ENCODE assay signal across 7 cellular contexts in genomic region chrX:150575415-150575814, GRCh38. TPM values are rescaled to one million over a fixed set of nuclear protein-coding genes. Genes with fewer than 3 reads are reported as not detected.
DNase-seq lines count a peak whose midpoint lies in the region; ATAC-seq lines count a peak whose summit lies in the region.

No MANE protein-coding gene starts in this region.

- H3K9me3 Mint-ChIP-seq in IgD-negative memory B cell: no peaks in the 10 kb centered on the region
- H3K9me3 Mint-ChIP-seq in activated CD8-positive, alpha-beta T cell treated with anti-CD3 and anti-CD28 coated beads, Interleukin-2, amount 10 ng/mL, durations not matched to agents 7 days and 5 days (ENCODE audit: insufficient read depth): no peaks in the 10 kb centered on the region
- no peaks in the 10 kb centered on the region for H3K9me3 Mint-ChIP-seq in stimulated activated naive CD8-positive, alpha-beta T cell treated with anti-CD3 and anti-CD28 coated beads, Interleukin-15, Interleukin-2, amounts not matched to agents 100 ng/mL and 50 ng/mL, for 24 hours

- H3K27ac Mint-ChIP-seq in IgD-negative memory B cell: peak overlapping the region; percentile 63 to 82 (median 80)
- H3K27ac Mint-ChIP-seq in activated CD8-positive, alpha-beta T cell treated with anti-CD3 and anti-CD28 coated beads, Interleukin-2, amount 10 ng/mL, durations not matched to agents 7 days and 5 days: peak overlapping the region; percentile 88
- peak overlapping the region; percentile 94 for H3K27ac Mint-ChIP-seq in stimulated activated naive CD8-positive, alpha-beta T cell treated with anti-CD3 and anti-CD28 coated beads, Interleukin-15, Interleukin-2, amounts not matched to agents 100 ng/mL and 50 ng/mL, for 24 hours

- peaks cover 44 to 61% (median 58%) of the 10 kb centered on the region in 3 donors for H3K4me1 Mint-ChIP-seq in IgD-negative memory B cell
- H3K4me1 Mint-ChIP-seq in activated CD8-positive, alpha-beta T cell treated with anti-CD3 and anti-CD28 coated beads, Interleukin-2, amount 10 ng/mL, durations not matched to agents 7 days and 5 days (ENCODE audit: low read depth): peaks cover 85% of the 10 kb centered on the region
- peaks cover 85% of the 10 kb centered on the region for H3K4me1 Mint-ChIP-seq in stimulated activated naive CD8-positive, alpha-beta T cell treated with anti-CD3 and anti-CD28 coated beads, Interleukin-15, Interleukin-2, amounts not matched to agents 100 ng/mL and 50 ng/mL, for 24 hours (ENCODE audit: low read depth)

- peak; percentile 35 for DNase-seq in activated CD8-positive, alpha-beta T cell treated with anti-CD3 and anti-CD28 coated beads, Interleukin-2, amount 10 ng/mL, durations not matched to agents 7 days and 5 days
- peak; percentile 13 for DNase-seq in fibroblast of the conjunctiva (ENCODE audit: low read depth)
- no peak for DNase-seq in NCI-H82 treated with DMSO at 0.1 percent for 48 hours (lab: John Stamatoyannopoulos, UW; ENCODE audit: unreplicated experiment)
- no peak for DNase-seq in D341Med (ENCODE audit: low spot score)

- CTCF ChIA-PET in activated CD8-positive, alpha-beta T cell treated with anti-CD3 and anti-CD28 coated beads, Interleukin-2, amount 10 ng/mL, durations not matched to agents 7 days and 5 days (lab: Charles Lee): interaction anchor here (1.3 to 1.7 kb wide), 3 partner anchors 12 to 210 kb away, joined by 3 to 6 read pairs (median 5); no protein-coding TSS in a partner anchor

- H3K36me3 Mint-ChIP-seq in IgD-negative memory B cell: no peaks in the 10 kb centered on the region
- peaks cover 27% of the 10 kb centered on the region for H3K36me3 Mint-ChIP-seq in activated CD8-positive, alpha-beta T cell treated with anti-CD3 and anti-CD28 coated beads, Interleukin-2, amount 10 ng/mL, durations not matched to agents 7 days and 5 days (ENCODE audit: low read depth)
- H3K36me3 Mint-ChIP-seq in stimulated activated naive CD8-positive, alpha-beta T cell treated with anti-CD3 and anti-CD28 coated beads, Interleukin-15, Interleukin-2, amounts not matched to agents 100 ng/mL and 50 ng/mL, for 24 hours (ENCODE audit: low read depth): no peaks in the 10 kb centered on the region

- H3K27me3 Mint-ChIP-seq in IgD-negative memory B cell: peaks cover 2% of the 10 kb centered on the region
- no peaks in the 10 kb centered on the region for H3K27me3 Mint-ChIP-seq in activated CD8-positive, alpha-beta T cell treated with anti-CD3 and anti-CD28 coated beads, Interleukin-2, amount 10 ng/mL, durations not matched to agents 7 days and 5 days (ENCODE audit: low read depth)
- no peaks in the 10 kb centered on the region for H3K27me3 Mint-ChIP-seq in stimulated activated naive CD8-positive, alpha-beta T cell treated with anti-CD3 and anti-CD28 coated beads, Interleukin-15, Interleukin-2, amounts not matched to agents 100 ng/mL and 50 ng/mL, for 24 hours

- peak; percentile 35 for ATAC-seq in activated CD8-positive, alpha-beta T cell treated with anti-CD3 and anti-CD28 coated beads, Interleukin-2, amount 10 ng/mL, durations not matched to agents 7 days and 5 days
- no peak for ATAC-seq in HG02763 (IDR thresholded peaks at IDR 0.05; ENCODE audit: unreplicated experiment)

- POLR2A ChIA-PET in activated CD8-positive, alpha-beta T cell treated with anti-CD3 and anti-CD28 coated beads, Interleukin-2, amount 10 ng/mL, durations not matched to agents 7 days and 5 days (lab: Charles Lee): interaction anchor here (0.7 kb wide), 1 partner anchor 95 kb away, joined by 3 read pairs; no protein-coding TSS in a partner anchor

- H3K4me3 Mint-ChIP-seq in IgD-negative memory B cell: peak overlapping the region; percentile 13 to 91 (median 68)
- H3K4me3 Mint-ChIP-seq in activated CD8-positive, alpha-beta T cell treated with anti-CD3 and anti-CD28 coated beads, Interleukin-2, amount 10 ng/mL, durations not matched to agents 7 days and 5 days: peak overlapping the region; percentile 83
- peak overlapping the region; percentile 77 for H3K4me3 Mint-ChIP-seq in stimulated activated naive CD8-positive, alpha-beta T cell treated with anti-CD3 and anti-CD28 coated beads, Interleukin-15, Interleukin-2, amounts not matched to agents 100 ng/mL and 50 ng/mL, for 24 hours

RNA-seq across cellular contexts. Expression of gene MTM1, which starts 7.0 kb away (rescaled TPM):
- 15.0 TPM for polyA plus RNA-seq in IgD-negative memory B cell
- 10 to 100 TPM; 28.7 to 34.8 TPM for total RNA-seq in activated CD8-positive, alpha-beta T cell treated with anti-CD3 and anti-CD28 coated beads, Interleukin-2, amount 10 ng/mL, durations not matched to agents 7 days and 5 days

Comparison
In these comparisons a context has a peak if more than half of its experiments do, and no peak if none do; other contexts are left out.
1. DNase-seq: peak in activated CD8-positive, alpha-beta T cell treated with anti-CD3 and anti-CD28 coated beads, Interleukin-2, amount 10 ng/mL, durations not matched to agents 7 days and 5 days (single experiment) and fibroblast of the conjunctiva (single experiment); none in NCI-H82 treated with DMSO at 0.1 percent for 48 hours (single experiment) and D341Med (single experiment).
2. Peak in every context shown above with its lines, with median percentiles within 50 percentile points of each other: H3K27ac Mint-ChIP-seq and H3K4me3 Mint-ChIP-seq.